Comparison of ENCODE assay signal across 20 cellular contexts in genomic region chr20:61773926-61774587, GRCh38.
A peak's percentile ranks its signal among the peaks of the same experiment; 100 is the strongest.
DNase-seq lines count a peak whose midpoint lies in the region; ATAC-seq, FAIRE-seq and TF ChIP-seq lines count a peak whose summit lies in the region.
"Had no signal": no experiment of that assay in that cellular context is flagged by ENCODE, and none has a peak within 500 bp of the region (broad histone marks: within the 10 kb centered on the region; RNA-seq: fewer than 3 reads in every experiment).

No MANE protein-coding gene starts in this region.

- no peaks in the 10 kb centered on the region for H3K9me3 ChIP-seq in RWPE2 (ENCODE audit: severe bottlenecking)
- no peaks in the 10 kb centered on the region for H3K9me3 ChIP-seq in osteoblast (ENCODE audit: low read depth, low read length)
- no peaks in the 10 kb centered on the region for H3K9me3 ChIP-seq in sigmoid colon

- H3K4me3 Mint-ChIP-seq in glutamatergic neuron (ENCODE audit: unreplicated experiment), result no peak overlapping the region
- H3K4me3 Mint-ChIP-seq: CD4-positive, alpha-beta memory T cell had no signal

- H3K4me3 ChIP-seq in RWPE2 (ENCODE audit: severe bottlenecking) (no peak overlapping the region), osteoblast (ENCODE audit: insufficient read depth, low read length) (no peak overlapping the region), sigmoid colon (no peak overlapping the region)

- H3K4me1 ChIP-seq in RWPE2 (ENCODE audit: insufficient read depth, poor library complexity, severe bottlenecking) (no peaks in the 10 kb centered on the region), osteoblast (ENCODE audit: insufficient read depth, low read length) (no peaks in the 10 kb centered on the region), sigmoid colon (no peaks in the 10 kb centered on the region)

- no peak for FAIRE-seq in urothelium cell line (lab: Jason Lieb, UNC)
- FAIRE-seq: GM12891, GM18507, H54 had no signal

- no peak overlapping the region for H3K4me2 ChIP-seq in osteoblast (ENCODE audit: insufficient read depth, low read length)

- H3K36me3 ChIP-seq in RWPE2 (ENCODE audit: low read depth) (peaks cover 17% of the 10 kb centered on the region), osteoblast (ENCODE audit: insufficient read depth, low read length) (no peaks in the 10 kb centered on the region), sigmoid colon (no peaks in the 10 kb centered on the region)

- H4K20me1 ChIP-seq in osteoblast (ENCODE audit: insufficient read depth, low read length), result no peaks in the 10 kb centered on the region

- no peak overlapping the region for H3K27ac Mint-ChIP-seq in glutamatergic neuron (ENCODE audit: unreplicated experiment)
- H3K27ac Mint-ChIP-seq: CD4-positive, alpha-beta memory T cell had no signal

- no peak overlapping the region for H2AFZ ChIP-seq in osteoblast (ENCODE audit: low read length)

- no peaks in the 10 kb centered on the region for H3K9me3 Mint-ChIP-seq in glutamatergic neuron (ENCODE audit: unreplicated experiment)

- no peak for TF ChIP-seq POLR2A in sigmoid colon (IDR thresholded peaks at IDR 0.05)

- peak; percentile 73 for DNase-seq in RWPE2 (ENCODE audit: low spot score)
- no peak for DNase-seq in glutamatergic neuron
- DNase-seq in osteoblast (ENCODE audit: insufficient read length, low spot score, missing footprints), result peak; percentile 44
- DNase-seq in sigmoid colon, result peak; percentile 53
- DNase-seq in urothelium cell line (ENCODE audit: low spot score), result no peak
- no peak for DNase-seq in effector CD8-positive, alpha-beta T cell (lab: John Stamatoyannopoulos, UW)
- no peak for DNase-seq in Right ventricle myocardium inferior (ENCODE audit: missing footprints)
- DNase-seq: C1 segment of cervical spinal cord; Calu3; CD4-positive, alpha-beta memory T cell; COR-L47; DMS53; DMS79 treated with DMSO at 0.1 percent for 48 hours; GF-D8; GOT3; HCEC 1CT had no signal

- H3K27me3 Mint-ChIP-seq in glutamatergic neuron (ENCODE audit: unreplicated experiment), result peaks cover 5% of the 10 kb centered on the region
- H3K27me3 Mint-ChIP-seq: CD4-positive, alpha-beta memory T cell had no signal

- H3K36me3 Mint-ChIP-seq in glutamatergic neuron (ENCODE audit: unreplicated experiment), result no peaks in the 10 kb centered on the region
- H3K36me3 Mint-ChIP-seq: CD4-positive, alpha-beta memory T cell had no signal

- no peak for TF ChIP-seq EP300 in sigmoid colon (IDR thresholded peaks at IDR 0.05)

- 61 to 78% methylated on average over 14 of the region's 14 CpGs for WGBS in sigmoid colon, 2 donors

- H3K79me2 ChIP-seq in osteoblast (ENCODE audit: insufficient read depth, low read length), result no peaks in the 10 kb centered on the region

- TF ChIP-seq CTCF in RWPE2 (IDR thresholded peaks at IDR 0.05; ENCODE audit: poor library complexity, severe bottlenecking) (no peak), glutamatergic neuron (IDR thresholded peaks at IDR 0.05; ENCODE audit: partially characterized antibody, unreplicated experiment) (peak; percentile 22), osteoblast (IDR thresholded peaks at IDR 0.05; ENCODE audit: extremely low read depth, low read depth, low read length) (no peak), sigmoid colon (IDR thresholded peaks at IDR 0.05) (no peak)

- H3K27ac ChIP-seq in RWPE2 (ENCODE audit: poor library complexity, severe bottlenecking) (no peak overlapping the region), osteoblast (ENCODE audit: low read depth, low read length) (no peak overlapping the region), sigmoid colon (no peak overlapping the region)

- no peaks in the 10 kb centered on the region for H3K27me3 ChIP-seq in RWPE2 (ENCODE audit: insufficient read depth, poor library complexity, severe bottlenecking)
- H3K27me3 ChIP-seq in osteoblast (ENCODE audit: insufficient read depth, low read length), result no peaks in the 10 kb centered on the region
- H3K27me3 ChIP-seq in sigmoid colon, result peaks cover 0 to 16% (median 0%) of the 10 kb centered on the region in 3 donors

- ATAC-seq in RWPE2 (ENCODE audit: low read depth) (no peak), GM19395 (IDR thresholded peaks at IDR 0.05; ENCODE audit: unreplicated experiment) (no peak), Right ventricle myocardium inferior (no peak)

- intact Hi-C loops in sigmoid colon (cut with DNase I) (no loop called here), Right ventricle myocardium inferior (cut with DNase I) (no loop called here)

- H3K4me1 Mint-ChIP-seq in glutamatergic neuron (ENCODE audit: low read depth, unreplicated experiment), result no peaks in the 10 kb centered on the region
- H3K4me1 Mint-ChIP-seq: CD4-positive, alpha-beta memory T cell had no signal

Comparison
In these comparisons a context has a peak if more than half of its experiments do, and no peak if none do; other contexts are left out.
1. DNase-seq: peak in RWPE2 (single experiment), osteoblast (single experiment) and sigmoid colon (single experiment); none in glutamatergic neuron (single experiment), urothelium cell line (single experiment), effector CD8-positive, alpha-beta T cell (single experiment) and Right ventricle myocardium inferior (single experiment).